Comparison of ENCODE assay signal across 8 cellular contexts in genomic region chr2:188291617-188292445, GRCh38. TPM values are rescaled to one million over a fixed set of nuclear protein-coding genes. Genes with fewer than 3 reads are reported as not detected.
DNase-seq lines count a peak whose midpoint lies in the region; ATAC-seq and TF ChIP-seq lines count a peak whose summit lies in the region.

TSS of gene GULP1 (plus strand) at chr2:188291874. CDS start at chr2:188477703, 185,829 bp downstream.

- DNase-seq in Ammon's horn (ENCODE audit: low spot score) (peak; percentile 62), H9 (peak; percentile 76), PC-3 (peak; percentile 75), mammary epithelial cell (peak; percentile 72), sigmoid colon (peak; percentile 90)
- DNase-seq in effector memory CD8-positive, alpha-beta T cell: no peak

- H4K8ac ChIP-seq in H9 (replicated peaks; ENCODE audit: insufficient read length, low read depth, low read length): no peak within 1 kb of the TSS

- no CpG with 5 or more reads among the region's 64 CpGs for WGBS in H9 (ENCODE audit: extremely low coverage, insufficient read length, low lambda C conversion rate)
- 0% methylated on average over 16 of the region's 64 CpGs for WGBS in mammary epithelial cell (ENCODE audit: low coverage, missing lambda C conversion rate)
- 1 to 2% methylated on average over 64 of the region's 64 CpGs for WGBS in sigmoid colon, 2 donors

- H3K9me2 ChIP-seq in PC-3 (replicated peaks; ENCODE audit: low read length): no peaks in the 10 kb centered on the region

- H3K27ac ChIP-seq in H9 (ENCODE audit: insufficient read length, low read depth, low read length) (peak within 1 kb of the TSS; percentile 66), PC-3 (ENCODE audit: low read length) (peak within 1 kb of the TSS; percentile 83), mammary epithelial cell (ENCODE audit: insufficient read depth, low read depth, low read length) (peak within 1 kb of the TSS; percentile 72), iPS-18a (ENCODE audit: low read length) (peak within 1 kb of the TSS; percentile 97), sigmoid colon (peak within 1 kb of the TSS; percentile 92 to 98 (median 95))

- no peak within 1 kb of the TSS for H2AK5ac ChIP-seq in H9 (ENCODE audit: insufficient read length, low read length)

- peak within 1 kb of the TSS; percentile 82 for H4K5ac ChIP-seq in H9 (ENCODE audit: insufficient read length, low read depth, low read length)

- no peak within 1 kb of the TSS for H2BK20ac ChIP-seq in H9 (ENCODE audit: low read depth, low read length, poor library complexity, severe bottlenecking)

- H3K79me2 ChIP-seq in H9 (ENCODE audit: insufficient read depth, low read length): peaks cover 33% of the 10 kb centered on the region; the same call in 1 of the 2 replicates
- peaks cover 61% of the 10 kb centered on the region for H3K79me2 ChIP-seq in PC-3 (ENCODE audit: low read length)
- H3K79me2 ChIP-seq in mammary epithelial cell (ENCODE audit: insufficient read depth, low read length): peaks cover 26% of the 10 kb centered on the region

- no peak within 1 kb of the TSS for H2BK120ac ChIP-seq in H9 (ENCODE audit: low read depth, low read length, poor library complexity, severe bottlenecking)

- no peak within 1 kb of the TSS for H3T11ph ChIP-seq in H9 (ENCODE audit: low read length)

- peak within 1 kb of the TSS; percentile 50 for H3K56ac ChIP-seq in H9 (ENCODE audit: insufficient read length, low read depth, low read length)

- no peaks in the 10 kb centered on the region for H3F3A ChIP-seq in PC-3 (ENCODE audit: low read length, unreplicated experiment)

- peaks cover 11 to 18% (median 14%) of the 10 kb centered on the region in 3 experiments; a peak in 6 of 7 replicates for H3K36me3 Mint-ChIP-seq in H9 (ENCODE audit: insufficient read depth in 1 of 3, low read depth in 3 of 3)
- H3K36me3 Mint-ChIP-seq in effector memory CD8-positive, alpha-beta T cell (ENCODE audit: insufficient read depth): no peaks in the 10 kb centered on the region

- ATAC-seq in PC-3 (peak; percentile 45), HG02571 (IDR thresholded peaks at IDR 0.05; ENCODE audit: unreplicated experiment) (no peak)
- no peak for ATAC-seq in effector memory CD8-positive, alpha-beta T cell (replicated peaks)

- CTCF ChIA-PET in PC-3 (lab: Charles Lee): interaction anchor here (0.5 to 1.3 kb wide), 6 partner anchors 67 to 320 kb away, joined by 3 to 8 read pairs (median 4); no protein-coding TSS in a partner anchor
- CTCF ChIA-PET in mammary epithelial cell (lab: Charles Lee; ENCODE audit: low non-redundant PET): interaction anchor here (0.6 to 0.8 kb wide), 4 partner anchors 9 to 96 kb away, joined by 3 to 18 read pairs (median 4); no protein-coding TSS in a partner anchor

- peak within 1 kb of the TSS; percentile 36 for H4K91ac ChIP-seq in H9 (ENCODE audit: insufficient read length, low read depth, low read length)

- H3K4me3 Mint-ChIP-seq in H9: peak within 1 kb of the TSS; percentile 93 to 97
- no peak within 1 kb of the TSS for H3K4me3 Mint-ChIP-seq in effector memory CD8-positive, alpha-beta T cell

- H3K27me3 Mint-ChIP-seq in H9 (ENCODE audit: low read depth): no peaks in the 10 kb centered on the region
- peaks cover 14 to 33% of the 10 kb centered on the region in 2 donors for H3K27me3 Mint-ChIP-seq in effector memory CD8-positive, alpha-beta T cell

- H3K27ac Mint-ChIP-seq in H9: peak within 1 kb of the TSS; percentile 99 to 100 (median 99)
- no peak within 1 kb of the TSS for H3K27ac Mint-ChIP-seq in effector memory CD8-positive, alpha-beta T cell

- H3K4me1 Mint-ChIP-seq in H9: peaks cover 32 to 37% of the 10 kb centered on the region in 2 experiments
- H3K4me1 Mint-ChIP-seq in effector memory CD8-positive, alpha-beta T cell (ENCODE audit: low read depth in 2 of 2): no peaks in the 10 kb centered on the region

- H3K14ac ChIP-seq in H9 (ENCODE audit: insufficient read depth, low read length): peak within 1 kb of the TSS; percentile 94

- no peak within 1 kb of the TSS for H3K23ac ChIP-seq in H9 (ENCODE audit: insufficient read length, low read depth, low read length)

- POLR2A ChIA-PET in PC-3 (lab: Charles Lee; ENCODE audit: unreplicated experiment): interaction anchor here (0.5 to 1.4 kb wide), 4 partner anchors 26 to 607 kb away, joined by 3 to 7 read pairs (median 4); no protein-coding TSS in a partner anchor

- intact Hi-C loops in PC-3 (cut with micrococcal nuclease): loop anchor here (2.0 to 5.0 kb wide), 5 partner anchors 89 to 790 kb away; no protein-coding TSS in a partner anchor
- intact Hi-C loops in mammary epithelial cell (cut with micrococcal nuclease): loop anchor here (1.0 to 10.0 kb wide), 6 partner anchors 77 to 387 kb away; no protein-coding TSS in a partner anchor
- intact Hi-C loops in sigmoid colon (cut with DNase I): loop anchor here (1.0 to 5.0 kb wide), 3 partner anchors 75 to 683 kb away; partner anchors contain the start of gene COL3A1

- in situ Hi-C loops in mammary epithelial cell (cut with MboI; ENCODE audit: low sequenced_read_pairs in 2 of 2): loop anchor here in 1 of 2 donors (5.0 to 10.0 kb wide), 2 partner anchors 75 to 213 kb away; no protein-coding TSS in a partner anchor

- no peak for TF ChIP-seq EP300 in sigmoid colon (IDR thresholded peaks at IDR 0.05)

- H3K36me3 ChIP-seq in PC-3 (ENCODE audit: low read depth, low read length): peaks cover 6% of the 10 kb centered on the region; the same call in 1 of the 2 replicates
- no peaks in the 10 kb centered on the region for H3K36me3 ChIP-seq in mammary epithelial cell (ENCODE audit: insufficient read depth, low read length)
- H3K36me3 ChIP-seq in iPS-18a (ENCODE audit: control insufficient read depth, low read depth, low read length): no peaks in the 10 kb centered on the region
- H3K36me3 ChIP-seq in sigmoid colon: no peaks in the 10 kb centered on the region

- TF ChIP-seq POLR2A in sigmoid colon (IDR thresholded peaks at IDR 0.05): no peak

- H3K27me3 ChIP-seq in H9 (ENCODE audit: insufficient read depth, low read length) (no peaks in the 10 kb centered on the region), PC-3 (ENCODE audit: low read length) (no peaks in the 10 kb centered on the region), mammary epithelial cell (ENCODE audit: insufficient read depth, low read length) (no peaks in the 10 kb centered on the region), iPS-18a (ENCODE audit: control insufficient read depth, insufficient read depth, low read length) (no peaks in the 10 kb centered on the region), sigmoid colon (no peaks in the 10 kb centered on the region)

- H3K9ac ChIP-seq in H9 (ENCODE audit: extremely low read depth, insufficient read length, low read length): peak within 1 kb of the TSS; percentile 97
- peak within 1 kb of the TSS; percentile 90 for H3K9ac ChIP-seq in PC-3 (ENCODE audit: low read length)
- peak within 1 kb of the TSS; percentile 77 for H3K9ac ChIP-seq in mammary epithelial cell (ENCODE audit: insufficient read depth, low read length)
- H3K9ac ChIP-seq in iPS-18a (ENCODE audit: low read length): peak within 1 kb of the TSS; percentile 99

- H4K20me1 ChIP-seq in H9 (ENCODE audit: control insufficient read depth, insufficient read depth, insufficient read length) (no peaks in the 10 kb centered on the region), PC-3 (ENCODE audit: low read length) (no peaks in the 10 kb centered on the region), mammary epithelial cell (ENCODE audit: insufficient read depth, low read length) (no peaks in the 10 kb centered on the region)

- peak within 1 kb of the TSS; percentile 69 for H3K4me2 ChIP-seq in H9 (ENCODE audit: insufficient read depth, insufficient read length, low read length)
- H3K4me2 ChIP-seq in PC-3 (ENCODE audit: low read length): peak within 1 kb of the TSS; percentile 85
- H3K4me2 ChIP-seq in mammary epithelial cell (ENCODE audit: insufficient read depth, low read depth, low read length): peak within 1 kb of the TSS; percentile 82

- BruUV-seq in PC-3 (replicated peaks; lab: Mats Ljungman, UMichigan) (TSS peak; percentile 8), mammary epithelial cell (replicated peaks; lab: Mats Ljungman, UMichigan) (no TSS peak)

- no peak within 1 kb of the TSS for H2AFZ ChIP-seq in H9 (ENCODE audit: low read length)
- H2AFZ ChIP-seq in PC-3 (ENCODE audit: low read length): peak within 1 kb of the TSS; percentile 93
- peak within 1 kb of the TSS; percentile 97 for H2AFZ ChIP-seq in mammary epithelial cell (ENCODE audit: low read depth, low read length)

- H3K23me2 ChIP-seq in H9 (ENCODE audit: insufficient read length, low read depth, low read length, poor library complexity, severe bottlenecking): peaks cover 15% of the 10 kb centered on the region

- peak within 1 kb of the TSS; percentile 63 for H3K4ac ChIP-seq in H9 (ENCODE audit: low read depth, low read length)

- H3K9me3 Mint-ChIP-seq in H9: peaks cover 0 to 8% of the 10 kb centered on the region in 2 experiments; a peak in 4 of 5 replicates
- peaks cover 0 to 1% of the 10 kb centered on the region in 2 donors for H3K9me3 Mint-ChIP-seq in effector memory CD8-positive, alpha-beta T cell

- TF ChIP-seq CTCF in H9 (conservative IDR thresholded peaks at IDR 0.05) (peak; percentile 80), PC-3 (conservative IDR thresholded peaks at IDR 0.05; ENCODE audit: low read depth, low read length) (peak; percentile 77), mammary epithelial cell (conservative IDR thresholded peaks at IDR 0.05 in 1 of 2, IDR thresholded peaks at IDR 0.05 in 1 of 2; ENCODE audit: extremely low read depth in 1 of 2, insufficient read depth in 1 of 2, low read depth in 1 of 2, low read length in 2 of 2) (peak; percentile 48 to 79), sigmoid colon (IDR thresholded peaks at IDR 0.05) (peak; percentile 39 to 72 (median 57))

- H3K9me3 ChIP-seq in H9 (ENCODE audit: control insufficient read depth, low read depth, low read length) (no peaks in the 10 kb centered on the region), PC-3 (ENCODE audit: low read length) (no peaks in the 10 kb centered on the region), mammary epithelial cell (replicated peaks; ENCODE audit: insufficient read depth, low read length) (no peaks in the 10 kb centered on the region), iPS-18a (ENCODE audit: control insufficient read depth, low read depth, low read length) (no peaks in the 10 kb centered on the region), sigmoid colon (no peaks in the 10 kb centered on the region)

- peak within 1 kb of the TSS; percentile 54 for H2BK5ac ChIP-seq in H9 (ENCODE audit: insufficient read length, low read length)

- H3K79me1 ChIP-seq in H9 (ENCODE audit: insufficient read depth, low read depth, low read length, poor library complexity, severe bottlenecking): no peaks in the 10 kb centered on the region

- H2BK12ac ChIP-seq in H9 (ENCODE audit: insufficient read length, low read depth, low read length): peak within 1 kb of the TSS; percentile 42

- H3K4me3 ChIP-seq in PC-3 (ENCODE audit: low read length) (peak within 1 kb of the TSS; percentile 87), mammary epithelial cell (replicated peaks in 1 of 3; ENCODE audit: insufficient read depth in 1 of 3, low read depth in 2 of 3, low read length in 3 of 3) (peak within 1 kb of the TSS; percentile 75 to 91 (median 79)), iPS-18a (ENCODE audit: low read length) (peak within 1 kb of the TSS; percentile 89), sigmoid colon (peak within 1 kb of the TSS; percentile 77 to 90 (median 84))

- dilution Hi-C loops in mammary epithelial cell (cut with HindIII; ENCODE audit: low sequenced_read_pairs): no loop called here

- H3K18ac ChIP-seq in H9 (ENCODE audit: insufficient read length, low read depth, low read length): peak within 1 kb of the TSS; percentile 91

- no peaks in the 10 kb centered on the region for H3K4me1 ChIP-seq in H9 (ENCODE audit: insufficient read depth, low read length)
- peaks cover 33% of the 10 kb centered on the region for H3K4me1 ChIP-seq in PC-3 (ENCODE audit: insufficient read depth, low read length)
- peaks cover 24% of the 10 kb centered on the region for H3K4me1 ChIP-seq in mammary epithelial cell (ENCODE audit: insufficient read depth, low read length)
- peaks cover 17% of the 10 kb centered on the region for H3K4me1 ChIP-seq in iPS-18a (ENCODE audit: control insufficient read depth, low read depth, low read length)
- H3K4me1 ChIP-seq in sigmoid colon: peaks cover 0 to 33% (median 26%) of the 10 kb centered on the region in 4 donors

- no peak within 1 kb of the TSS for H2BK15ac ChIP-seq in H9 (ENCODE audit: low read depth, low read length)

RNA-seq across cellular contexts. Expression of gene GULP1, which starts in this region (rescaled TPM):
- total RNA-seq in H9 (2021) (124 and 140 TPM in 2 replicates), PC-3 (2014; rRNA removed) (23.1 and 25.5 TPM in 2 replicates), mammary epithelial cell (10 to 100 TPM; 17.3 to 49.7 TPM), sigmoid colon (10 to 100 TPM; 50.9 to 56.1 (median 53.5) TPM)
- polyA plus RNA-seq in mammary epithelial cell (11.0 TPM), sigmoid colon (10 to 100 TPM in 2 of 3 donors, 1 to 10 TPM in 1; 3.5 to 12.9 (median 10.8) TPM)
- polyA minus RNA-seq in mammary epithelial cell: 0.72 TPM

Comparison
In these comparisons a context has a peak if more than half of its experiments do, and no peak if none do; other contexts are left out.
1. DNase-seq: peak in Ammon's horn (single experiment), H9 (single experiment), PC-3 (single experiment), mammary epithelial cell (single experiment) and sigmoid colon (single experiment); none in effector memory CD8-positive, alpha-beta T cell (0 of 3).
2. H3K27ac Mint-ChIP-seq: peak in H9 (3 of 3); none in effector memory CD8-positive, alpha-beta T cell (0 of 2).
3. H3K4me3 Mint-ChIP-seq: peak in H9 (2 of 2); none in effector memory CD8-positive, alpha-beta T cell (0 of 2).
4. Peak in every context shown above with its lines, with median percentiles within 50 percentile points of each other: H3K27ac ChIP-seq, H3K4me2 ChIP-seq, H3K9ac ChIP-seq, CTCF ChIP-seq and H3K4me3 ChIP-seq.